ENCODE assay signal across 26 cellular contexts in the genomic region with DNA sequence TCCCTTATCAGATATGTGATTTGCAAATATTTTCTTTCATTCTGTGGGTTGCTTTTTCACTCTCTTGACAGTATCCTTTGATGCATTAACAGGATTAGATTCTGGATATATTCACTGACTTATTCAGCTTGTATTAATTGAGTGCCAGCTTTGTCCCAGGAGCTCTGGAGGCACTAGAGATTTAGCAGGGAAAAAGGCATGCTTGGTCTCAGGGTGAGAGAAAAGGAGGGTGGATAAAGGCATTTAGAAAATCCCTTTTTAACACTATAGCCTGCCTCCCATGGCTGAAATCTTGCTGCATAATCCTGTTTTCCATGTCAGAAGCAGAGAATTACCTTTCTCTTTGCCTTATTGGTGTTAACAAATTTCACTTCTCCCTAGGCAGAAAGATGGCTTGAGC. TPM values are rescaled to one million over a fixed set of nuclear protein-coding genes. Genes with fewer than 3 reads are reported as not detected.
DNase-seq lines count a peak whose midpoint lies in the region; TF ChIP-seq lines count a peak whose summit lies in the region.
"Had no signal": no experiment of that assay in that cellular context is flagged by ENCODE, and none has a peak within 500 bp of the region (broad histone marks: within the 10 kb centered on the region; RNA-seq: fewer than 3 reads in every experiment).

No MANE protein-coding gene starts in this region.

- no peaks in the 10 kb centered on the region for H3K36me3 ChIP-seq in neural progenitor cell
- no peaks in the 10 kb centered on the region for H3K36me3 ChIP-seq in A673 (ENCODE audit: insufficient read depth, low read length, poor library complexity, severe bottlenecking)
- H3K36me3 ChIP-seq: BE2C, BLaER1 had no signal

- H3K27me3 ChIP-seq in neural progenitor cell (peaks cover 5% of the 10 kb centered on the region), A673 (replicated peaks; ENCODE audit: insufficient read depth, low read depth, low read length, poor library complexity) (no peaks in the 10 kb centered on the region)
- H3K27me3 ChIP-seq: BE2C, BLaER1 had no signal

- intact Hi-C loops in A673 (cut with micrococcal nuclease; ENCODE audit: unreplicated experiment), result loop anchor here (10.0 kb wide), 1 partner anchor 351 kb away; no protein-coding TSS in a partner anchor

- H3F3A ChIP-seq in neural progenitor cell (ENCODE audit: low read depth), result peaks cover 18% of the 10 kb centered on the region

- peaks cover 6% of the 10 kb centered on the region for H3K36me3 Mint-ChIP-seq in neural progenitor cell
- peaks cover 3% of the 10 kb centered on the region for H3K36me3 Mint-ChIP-seq in nephron progenitor cell (ENCODE audit: low read depth)
- H3K36me3 Mint-ChIP-seq: CD14-positive monocyte; CD4-positive, alpha-beta memory T cell; CD4-positive, CD25-positive, alpha-beta regulatory T cell; CD8-positive, alpha-beta memory T cell had no signal

- no peak overlapping the region for H3K4me3 ChIP-seq in neural progenitor cell
- no peak overlapping the region for H3K4me3 ChIP-seq in A673 (ENCODE audit: low read depth, low read length, poor library complexity, severe bottlenecking)
- H3K4me3 ChIP-seq: A549, BLaER1 had no signal

- H4K20me1 ChIP-seq in neural progenitor cell (ENCODE audit: low read depth), result no peaks in the 10 kb centered on the region
- H4K20me1 ChIP-seq: BLaER1 had no signal

- H3K4me3 Mint-ChIP-seq in neural progenitor cell (no peak overlapping the region), nephron progenitor cell (no peak overlapping the region)
- H3K4me3 Mint-ChIP-seq: CD14-positive monocyte; CD4-positive, alpha-beta memory T cell; CD4-positive, CD25-positive, alpha-beta regulatory T cell; CD8-positive, alpha-beta memory T cell had no signal

- H3K4me1 ChIP-seq in neural progenitor cell (peaks cover 14% of the 10 kb centered on the region), A673 (ENCODE audit: insufficient read depth, low read length, poor library complexity, severe bottlenecking) (no peaks in the 10 kb centered on the region)
- H3K4me1 ChIP-seq: A549, BE2C, BLaER1 had no signal

- H3K27ac Mint-ChIP-seq in neural progenitor cell (no peak overlapping the region), nephron progenitor cell (no peak overlapping the region)
- H3K27ac Mint-ChIP-seq: CD14-positive monocyte; CD4-positive, alpha-beta memory T cell; CD4-positive, CD25-positive, alpha-beta regulatory T cell; CD8-positive, alpha-beta memory T cell had no signal

- DNase-seq in NCI-H82 (lab: John Stamatoyannopoulos, UW) (peak; percentile 21), NCI-H82 treated with DMSO at 0.1 percent for 48 hours (lab: John Stamatoyannopoulos, UW; ENCODE audit: unreplicated experiment) (no peak), ecto neural progenitor cell (ENCODE audit: low spot score) (peak; percentile 43), neural progenitor cell (ENCODE audit: low spot score) (peak; percentile 54), nephron progenitor cell (no peak), A673 (ENCODE audit: low spot score) (no peak)
- DNase-seq in stimulated activated CD4-positive, alpha-beta T cell treated with anti-CD3 and anti-CD28 coated beads, Interleukin-4, amount 100 ng/mL, for 4 hours, result no peak
- DNase-seq: ACHN; BE2C; C1 segment of cervical spinal cord; CD4-positive, alpha-beta memory T cell; CD4-positive, CD25-positive, alpha-beta regulatory T cell; CD8-positive, alpha-beta memory T cell; COR-L47; DMS 273 treated with DMSO at 0.1 percent for 48 hours; DMS153; DMS53; DMS79; DND-41; EL; GDM1 had no signal

- H3K27ac ChIP-seq in neural progenitor cell, result peak overlapping the region; percentile 46
- no peak overlapping the region for H3K27ac ChIP-seq in A673 (ENCODE audit: low read depth, low read length, poor library complexity, severe bottlenecking)
- H3K27ac ChIP-seq: 22Rv1, A549, BLaER1 had no signal

- no peak overlapping the region for H2AFZ ChIP-seq in neural progenitor cell (replicated peaks)

- peaks cover 36% of the 10 kb centered on the region for H3K9me3 Mint-ChIP-seq in neural progenitor cell
- peaks cover 14% of the 10 kb centered on the region for H3K9me3 Mint-ChIP-seq in nephron progenitor cell
- H3K9me3 Mint-ChIP-seq: CD4-positive, alpha-beta memory T cell had no signal

- H3K9ac ChIP-seq in neural progenitor cell, result no peak overlapping the region
- H3K9ac ChIP-seq: BLaER1 had no signal

- peaks cover 25% of the 10 kb centered on the region for H3K4me1 Mint-ChIP-seq in neural progenitor cell
- H3K4me1 Mint-ChIP-seq in nephron progenitor cell, result peaks cover 14% of the 10 kb centered on the region
- H3K4me1 Mint-ChIP-seq: CD4-positive, CD25-positive, alpha-beta regulatory T cell; CD8-positive, alpha-beta memory T cell had no signal

- TF ChIP-seq CTCF in neural progenitor cell (IDR thresholded peaks at IDR 0.05), result no peak
- no peak for TF ChIP-seq CTCF in nephron progenitor cell (IDR thresholded peaks at IDR 0.05)
- no peak for TF ChIP-seq CTCF in A673 (conservative IDR thresholded peaks at IDR 0.05; ENCODE audit: low read depth, low read length)

- H3K9me3 ChIP-seq in neural progenitor cell (ENCODE audit: low read depth) (no peaks in the 10 kb centered on the region), A673 (ENCODE audit: low read depth, low read length, poor library complexity, severe bottlenecking) (no peaks in the 10 kb centered on the region)
- H3K9me3 ChIP-seq: A549, BE2C had no signal

- no peak overlapping the region for H3K4me2 ChIP-seq in neural progenitor cell
- H3K4me2 ChIP-seq: A549, BLaER1 had no signal

- no peaks in the 10 kb centered on the region for H3K79me2 ChIP-seq in neural progenitor cell (ENCODE audit: low read depth)

- H3K27me3 Mint-ChIP-seq in neural progenitor cell (ENCODE audit: insufficient read depth, low read depth), result peaks cover 15% of the 10 kb centered on the region
- no peaks in the 10 kb centered on the region for H3K27me3 Mint-ChIP-seq in nephron progenitor cell (ENCODE audit: low read depth, poor library complexity)

- CTCF ChIA-PET in A673 (lab: Charles Lee), result interaction anchor here (0.6 kb wide), 1 partner anchor 268 kb away, joined by 3 read pairs; no protein-coding TSS in a partner anchor

- no TSS peak for BruUV-seq in A673 (replicated peaks; lab: Mats Ljungman, UMichigan)

- POLR2A ChIA-PET in A673 (lab: Charles Lee; ENCODE audit: low non-redundant PET), result no interaction called here

RNA-seq across cellular contexts. Expression of gene SIRT5, which starts 28.5 kb away (rescaled TPM):
- total RNA-seq in neural progenitor cell (ENCODE audit: low replicate concordance) (14.3 and 18.2 TPM in 2 replicates), A673 (2021) (7.6 and 9.0 TPM in 2 replicates)

RNA-seq across cellular contexts. Expression of gene GFOD1, which starts 58.5 kb away (rescaled TPM):
- total RNA-seq in neural progenitor cell (ENCODE audit: low replicate concordance), result 1.8 and 2.1 TPM in 2 replicates
- 7.5 and 8.8 TPM in 2 replicates for total RNA-seq in A673 (2021)
- total RNA-seq: G401 had no signal

Comparison
In these comparisons a context has a peak if more than half of its experiments do, and no peak if none do; other contexts are left out.
1. DNase-seq: peak in NCI-H82 (single experiment), ecto neural progenitor cell (single experiment) and neural progenitor cell (single experiment); none in NCI-H82 treated with DMSO at 0.1 percent for 48 hours (single experiment), nephron progenitor cell (single experiment), stimulated activated CD4-positive, alpha-beta T cell treated with anti-CD3 and anti-CD28 coated beads, Interleukin-4, amount 100 ng/mL, for 4 hours (0 of 2) and A673 (single experiment).